8 cellular contexts compared by ENCODE assay signal in the genomic region with DNA sequence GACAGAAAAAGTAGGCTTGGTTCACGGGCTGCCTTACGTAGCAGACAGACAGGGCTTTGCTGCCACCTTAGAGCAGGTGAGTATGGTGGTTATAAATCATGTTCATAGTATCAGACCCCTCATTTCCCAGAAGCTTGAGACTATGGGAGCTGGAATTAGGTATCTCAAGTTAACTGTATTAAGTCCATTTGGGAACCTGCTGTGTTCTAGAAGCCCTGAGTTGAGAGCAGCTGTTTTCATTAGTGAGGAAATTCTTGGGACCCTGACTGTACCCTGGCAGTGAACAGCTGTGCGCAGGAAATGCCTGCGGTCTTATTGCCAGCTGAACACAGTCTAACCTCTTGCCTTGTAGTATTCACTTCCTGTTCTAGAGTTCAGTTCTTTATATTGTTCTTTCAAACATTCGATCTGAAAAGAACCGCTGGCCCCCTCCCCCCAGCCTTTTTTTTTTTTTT. TPM values are rescaled to one million over a fixed set of nuclear protein-coding genes. Genes with fewer than 3 reads are reported as not detected.
DNase-seq lines count a peak whose midpoint lies in the region; ATAC-seq and TF ChIP-seq lines count a peak whose summit lies in the region.

No MANE protein-coding gene starts in this region.

- H3K27me3 ChIP-seq in smooth muscle cell (ENCODE audit: low read depth), result no peaks in the 10 kb centered on the region

- H3F3A ChIP-seq in smooth muscle cell (ENCODE audit: low read depth), result no peaks in the 10 kb centered on the region

- no peak overlapping the region for H3K4me3 ChIP-seq in skeletal muscle cell (ENCODE audit: low read depth, low read length)
- no peak overlapping the region for H3K4me3 ChIP-seq in smooth muscle cell

- H4K20me1 ChIP-seq in smooth muscle cell (ENCODE audit: low read depth), result peaks cover 21% of the 10 kb centered on the region

- H3K27ac ChIP-seq in smooth muscle cell (ENCODE audit: low read depth), result no peak overlapping the region

- WGBS in smooth muscle cell (ENCODE audit: low lambda C conversion rate), result 95% methylated on average over 6 of the region's 6 CpGs

- H3K4me2 ChIP-seq in smooth muscle cell, result no peak overlapping the region

- H3K79me2 ChIP-seq in smooth muscle cell (ENCODE audit: low read depth), result peaks cover 15% of the 10 kb centered on the region

- peak; percentile 99 for ATAC-seq in HG03175 (IDR thresholded peaks at IDR 0.05; ENCODE audit: unreplicated experiment)

- H3K36me3 ChIP-seq in smooth muscle cell (ENCODE audit: low read depth), result peaks cover 7% of the 10 kb centered on the region

- no peak overlapping the region for H3K9ac ChIP-seq in smooth muscle cell (ENCODE audit: low read depth)

- no peak for TF ChIP-seq CTCF in smooth muscle cell (IDR thresholded peaks at IDR 0.05; ENCODE audit: borderline replicate concordance, insufficient read depth, poor library complexity, severe bottlenecking)

- no peaks in the 10 kb centered on the region for H3K9me3 ChIP-seq in smooth muscle cell (replicated peaks; ENCODE audit: low read depth)

- no peak overlapping the region for H2AFZ ChIP-seq in smooth muscle cell (ENCODE audit: low read depth)

- H3K4me1 ChIP-seq in smooth muscle cell (ENCODE audit: low read depth), result no peaks in the 10 kb centered on the region

- peak; percentile 23 for DNase-seq in NK-92 treated with Interleukin-12 subunit alpha and Interleukin-12 subunit beta, amount 100 ng/mL, for 24 hours (lab: John Stamatoyannopoulos, UW)
- DNase-seq in NK-92 (lab: John Stamatoyannopoulos, UW; ENCODE audit: unreplicated experiment) (no peak), T-helper 9 cell (peak; percentile 30), skeletal muscle cell (ENCODE audit: low read depth) (peak; percentile 76), smooth muscle cell (lab: John Stamatoyannopoulos, UW; ENCODE audit: unreplicated experiment) (no peak), middle frontal gyrus (ENCODE audit: extremely low spot score, low spot score) (no peak)
- peak; percentile 53 for DNase-seq in effector CD4-positive, alpha-beta T cell

RNA-seq across cellular contexts. Expression of gene UGCG, which starts 29.8 kb away (rescaled TPM):
- total RNA-seq in smooth muscle cell, result 34.0 and 56.0 TPM in 2 replicates
- 18.8 and 21.3 TPM in 2 replicates for polyA plus RNA-seq in smooth muscle cell

Comparison
In these comparisons a context has a peak if more than half of its experiments do, and no peak if none do; other contexts are left out.
1. DNase-seq: peak in NK-92 treated with Interleukin-12 subunit alpha and Interleukin-12 subunit beta, amount 100 ng/mL, for 24 hours (single experiment), T-helper 9 cell (single experiment), effector CD4-positive, alpha-beta T cell (single experiment) and skeletal muscle cell (single experiment); none in NK-92 (single experiment), smooth muscle cell (single experiment) and middle frontal gyrus (single experiment).